26 cellular contexts compared by ENCODE assay signal in the genomic region with DNA sequence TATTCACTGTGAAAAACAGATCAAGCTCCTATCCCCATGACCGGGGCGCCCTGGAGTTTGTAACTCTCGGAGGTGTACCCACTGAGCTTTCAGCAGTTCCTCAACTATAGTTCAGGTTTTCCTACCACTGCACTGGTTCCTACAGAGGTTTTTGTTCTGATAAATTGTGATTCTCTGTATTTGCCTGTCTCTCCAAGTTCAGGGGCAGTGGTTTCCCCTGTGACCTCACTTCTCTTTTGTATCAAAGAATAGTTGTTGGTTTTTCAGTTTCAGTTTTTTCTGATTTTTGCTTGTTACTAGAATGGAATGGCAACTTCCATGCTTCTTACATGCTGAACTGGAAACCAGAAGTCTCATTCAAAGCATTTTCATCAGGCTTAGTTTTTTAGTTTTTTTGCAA. TPM values are rescaled to one million over a fixed set of nuclear protein-coding genes. Genes with fewer than 3 reads are reported as not detected.
DNase-seq lines count a peak whose midpoint lies in the region; ATAC-seq, FAIRE-seq and TF ChIP-seq lines count a peak whose summit lies in the region.
"Had no signal": no experiment of that assay in that cellular context is flagged by ENCODE, and none has a peak within 500 bp of the region (broad histone marks: within the 10 kb centered on the region; RNA-seq: fewer than 3 reads in every experiment).

No MANE protein-coding gene starts in this region.

- H3K4me3 ChIP-seq in tibial artery (no peak overlapping the region), colonic mucosa (no peak overlapping the region)
- H3K4me3 ChIP-seq: body of pancreas, HAP-1, SK-N-MC, tibial nerve had no signal

- no peaks in the 10 kb centered on the region for H3K36me3 ChIP-seq in tibial artery
- no peaks in the 10 kb centered on the region for H3K36me3 ChIP-seq in colonic mucosa
- H3K36me3 ChIP-seq: HAP-1, tibial nerve had no signal

- H3K27me3 Mint-ChIP-seq in chondrocyte (ENCODE audit: low read depth) = no peaks in the 10 kb centered on the region
- H3K27me3 Mint-ChIP-seq: naive B cell; stimulated activated naive CD8-positive, alpha-beta T cell treated with anti-CD3 and anti-CD28 coated beads, Interleukin-15, Interleukin-2, amounts not matched to agents 100 ng/mL and 50 ng/mL, for 24 hours; T-helper 17 cell had no signal

- H3K4me1 Mint-ChIP-seq in chondrocyte (ENCODE audit: low read depth) = peaks cover 35% of the 10 kb centered on the region
- H3K4me1 Mint-ChIP-seq: T-helper 17 cell had no signal

- H3K36me3 Mint-ChIP-seq in chondrocyte (ENCODE audit: low read depth) = peaks cover 1% of the 10 kb centered on the region
- H3K36me3 Mint-ChIP-seq: naive B cell had no signal

- peaks cover 0 to 2% (median 0%) of the 10 kb centered on the region in 3 donors for H3K9me3 ChIP-seq in tibial artery
- H3K9me3 ChIP-seq in colonic mucosa = no peaks in the 10 kb centered on the region
- H3K9me3 ChIP-seq: body of pancreas, HAP-1, tibial nerve had no signal

- peaks cover 0 to 23% (median 0%) of the 10 kb centered on the region in 4 donors for H3K4me1 ChIP-seq in tibial artery
- no peaks in the 10 kb centered on the region for H3K4me1 ChIP-seq in colonic mucosa
- H3K4me1 ChIP-seq: body of pancreas, HAP-1 had no signal

- H3K27me3 ChIP-seq in tibial artery (no peaks in the 10 kb centered on the region), colonic mucosa (no peaks in the 10 kb centered on the region)
- H3K27me3 ChIP-seq: body of pancreas had no signal

- FAIRE-seq in GM18507 (lab: Jason Lieb, UNC) = peak; percentile 42
- FAIRE-seq: GM12891, HepG2 had no signal

- no peak for TF ChIP-seq CTCF in chondrocyte (IDR thresholded peaks at IDR 0.05)
- TF ChIP-seq CTCF in tibial artery (IDR thresholded peaks at IDR 0.05) = no peak
- no peak for TF ChIP-seq CTCF in colonic mucosa (IDR thresholded peaks at IDR 0.05)

- peak; percentile 71 for ATAC-seq in HG02870 (IDR thresholded peaks at IDR 0.05; ENCODE audit: unreplicated experiment)
- ATAC-seq in GM18520 (IDR thresholded peaks at IDR 0.05; ENCODE audit: unreplicated experiment) = no peak
- ATAC-seq: body of pancreas, HepG2, left lobe of liver, T-helper 17 cell had no signal

- H3K27ac ChIP-seq in tibial artery (peak overlapping the region; percentile 37 to 66), colonic mucosa (no peak overlapping the region)
- H3K27ac ChIP-seq: body of pancreas, RWPE1, SK-N-MC had no signal

- no peak overlapping the region for H3K9ac ChIP-seq in colonic mucosa (ENCODE audit: low read depth in 2 of 2, low read length in 2 of 2)

- peaks cover 2% of the 10 kb centered on the region for H3K9me3 Mint-ChIP-seq in chondrocyte (ENCODE audit: low read depth)
- H3K9me3 Mint-ChIP-seq: stimulated activated naive CD8-positive, alpha-beta T cell treated with anti-CD3 and anti-CD28 coated beads, Interleukin-15, Interleukin-2, amounts not matched to agents 100 ng/mL and 50 ng/mL, for 24 hours had no signal

- peak overlapping the region; percentile 43 for H3K27ac Mint-ChIP-seq in chondrocyte (ENCODE audit: unreplicated experiment)
- H3K27ac Mint-ChIP-seq: naive B cell; stimulated activated naive CD8-positive, alpha-beta T cell treated with anti-CD3 and anti-CD28 coated beads, Interleukin-15, Interleukin-2, amounts not matched to agents 100 ng/mL and 50 ng/mL, for 24 hours; T-helper 17 cell had no signal

- DNase-seq in GM18507 (ENCODE audit: extremely low spot score, insufficient read length, low read depth) = no peak
- no peak for DNase-seq in chondrocyte (ENCODE audit: low spot score)
- DNase-seq in tibial artery = no peak
- DNase-seq in colonic mucosa = no peak
- DNase-seq in SHP77 treated with DMSO at 0.1 percent for 48 hours (lab: John Stamatoyannopoulos, UW) = no peak
- DNase-seq: activated gamma-delta T cell treated with Interleukin-2 at 50 U/mL for 16 hours, body of pancreas, C1 segment of cervical spinal cord, cerebellar nuclear complex, Kasumi-1, MV-4-11, naive B cell, NCI-H146, NCI-H2107, T-helper 17 cell had no signal

- no peak overlapping the region for H3K4me3 Mint-ChIP-seq in chondrocyte (ENCODE audit: unreplicated experiment)
- H3K4me3 Mint-ChIP-seq: naive B cell; stimulated activated naive CD8-positive, alpha-beta T cell treated with anti-CD3 and anti-CD28 coated beads, Interleukin-15, Interleukin-2, amounts not matched to agents 100 ng/mL and 50 ng/mL, for 24 hours; T-helper 17 cell had no signal

- intact Hi-C loops in tibial artery (cut with DNase I; ENCODE audit: low total_unique reads) = no loop called here
- intact Hi-C loops in colonic mucosa (cut with DNase I) = no loop called here

RNA-seq across cellular contexts. Expression of a gene that starts 56.8 kb away (rescaled TPM):
- total RNA-seq in chondrocyte = 587 to 660 TPM (median 642 TPM) in 3 replicates
- total RNA-seq in colonic mucosa = 10 to 100 TPM; 23.8 to 33.0 TPM
- total RNA-seq: OCI-LY7 had no signal

Comparison
In these comparisons a context has a peak if more than half of its experiments do, and no peak if none do; other contexts are left out.
1. RNA of a gene that starts 56.8 kb away (total RNA-seq): 587 to 660 TPM in chondrocyte; 23.8 to 33.0 TPM in colonic mucosa; every median in the first group is over 10 times any median in the second.